In the genomic region with DNA sequence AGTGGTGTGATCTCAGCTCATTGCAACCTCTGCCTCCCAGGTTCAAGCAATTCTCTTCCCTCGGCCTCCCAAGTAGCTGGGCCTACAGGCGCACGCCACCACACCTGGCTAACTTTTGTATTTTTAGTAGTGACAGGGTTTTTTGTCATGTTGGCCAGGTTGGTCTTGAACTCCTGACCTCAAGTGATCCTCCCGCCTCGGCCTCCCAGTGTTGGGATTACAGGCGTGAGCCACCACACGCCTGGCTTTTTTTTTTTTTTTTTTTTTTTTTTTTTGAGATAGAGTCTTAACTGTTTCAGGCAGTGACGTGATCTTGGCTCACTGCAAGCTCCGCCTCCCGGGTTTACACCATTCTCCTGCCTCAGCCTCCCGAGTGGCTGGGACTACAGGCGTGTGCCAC, we compare ENCODE assay signal across 2 cellular contexts. TPM values are rescaled to one million over a fixed set of nuclear protein-coding genes. Genes with fewer than 3 reads are reported as not detected.
"Had no signal": no experiment of that assay in that cellular context is flagged by ENCODE, and none has a peak within 500 bp of the region (broad histone marks: within the 10 kb centered on the region; RNA-seq: fewer than 3 reads in every experiment).

No MANE protein-coding gene starts in this region.

RNA-seq across cellular contexts. Expression of gene AIFM3, which starts 36.6 kb away (rescaled TPM):
- total RNA-seq: vagina had no signal
- polyA plus RNA-seq: smooth muscle cell had no signal
